23 cellular contexts compared by ENCODE assay signal in genomic region chr13:23642110-23642509, GRCh38.
"Had no signal": no experiment of that assay in that cellular context is flagged by ENCODE, and none has a peak within 500 bp of the region (broad histone marks: within the 10 kb centered on the region; RNA-seq: fewer than 3 reads in every experiment).

No MANE protein-coding gene starts in this region.

- FAIRE-seq: endothelial cell of umbilical vein, kidney had no signal

- H3K9me3 ChIP-seq: gastrocnemius medialis, neutrophil, spleen, testis, tibial nerve had no signal

- H3K36me3 Mint-ChIP-seq: immature natural killer cell; naive B cell; stimulated activated naive B cell treated with anti-CD40 and anti-IgM and Interleukin-4, amounts not matched to agents 10 μg/mL and 1 μg/mL and 100 μg/mL, for 72 hours had no signal

- H3K4me1 Mint-ChIP-seq: immature natural killer cell; naive B cell; stimulated activated naive B cell treated with anti-CD40 and anti-IgM and Interleukin-4, amounts not matched to agents 10 μg/mL and 1 μg/mL and 100 μg/mL, for 72 hours; stimulated activated naive CD8-positive, alpha-beta T cell treated with anti-CD3 and anti-CD28 coated beads, Interleukin-15, amount 100 ng/mL, for 72 hours had no signal

- H3K9me3 Mint-ChIP-seq: endodermal cell; immature natural killer cell; stimulated activated naive CD8-positive, alpha-beta T cell treated with anti-CD3 and anti-CD28 coated beads, Interleukin-15, amount 100 ng/mL, for 72 hours had no signal

- ATAC-seq: gastrocnemius medialis; left colon; sciatic nerve; stimulated activated naive B cell treated with anti-CD40 and anti-IgM and Interleukin-4, amounts not matched to agents 10 μg/mL and 1 μg/mL and 100 μg/mL, for 72 hours; stimulated activated naive CD8-positive, alpha-beta T cell treated with anti-CD3 and anti-CD28 coated beads, Interleukin-15, amount 100 ng/mL, for 72 hours had no signal

- DNase-seq: effector CD4-positive, alpha-beta T cell; endodermal cell; gastrocnemius medialis; glutamatergic neuron; immature natural killer cell; kidney; left colon; mesendoderm; naive B cell; nephron progenitor cell; posterior cingulate gyrus; spleen; stimulated activated CD4-positive, alpha-beta T cell treated with anti-CD3 and anti-CD28 coated beads, Interleukin-15, amount 100 ng/mL, for 24 hours; stimulated activated CD4-positive, alpha-beta T cell treated with anti-CD3 and anti-CD28 coated beads, Interleukin-1b, Interleukin-23, amount 100 ng/mL, for 48 hours; stimulated activated CD4-positive, alpha-beta T cell treated with anti-CD3 and anti-CD28 coated beads, Interleukin-4, amount 100 ng/mL, for 4 hours; stimulated activated naive B cell treated with anti-CD40 and anti-IgM and Interleukin-4, amounts not matched to agents 10 μg/mL and 1 μg/mL and 100 μg/mL, for 72 hours; stimulated activated naive CD8-positive, alpha-beta T cell treated with anti-CD3 and anti-CD28 coated beads, Interleukin-15, amount 100 ng/mL, for 72 hours; testis had no signal

- H3K27me3 Mint-ChIP-seq: stimulated activated naive CD8-positive, alpha-beta T cell treated with anti-CD3 and anti-CD28 coated beads, Interleukin-15, amount 100 ng/mL, for 72 hours had no signal

- H3K36me3 ChIP-seq: gastrocnemius medialis, neutrophil, spleen, tibial nerve had no signal

- H3K4me3 Mint-ChIP-seq: endodermal cell; immature natural killer cell; naive B cell; nephron progenitor cell; stimulated activated naive B cell treated with anti-CD40 and anti-IgM and Interleukin-4, amounts not matched to agents 10 μg/mL and 1 μg/mL and 100 μg/mL, for 72 hours; stimulated activated naive CD8-positive, alpha-beta T cell treated with anti-CD3 and anti-CD28 coated beads, Interleukin-15, amount 100 ng/mL, for 72 hours had no signal

- H3K4me3 ChIP-seq: coronary artery, gastrocnemius medialis, spleen, testis, tibial nerve had no signal

- H3K27me3 ChIP-seq: gastrocnemius medialis, neutrophil, spleen, testis, tibial nerve had no signal

- H3K27ac ChIP-seq: coronary artery, gastrocnemius medialis, neutrophil, testis had no signal

- H3K27ac Mint-ChIP-seq: endodermal cell; immature natural killer cell; naive B cell; nephron progenitor cell; stimulated activated naive B cell treated with anti-CD40 and anti-IgM and Interleukin-4, amounts not matched to agents 10 μg/mL and 1 μg/mL and 100 μg/mL, for 72 hours; stimulated activated naive CD8-positive, alpha-beta T cell treated with anti-CD3 and anti-CD28 coated beads, Interleukin-15, amount 100 ng/mL, for 72 hours had no signal
